8 cellular contexts compared by ENCODE assay signal in the genomic region with DNA sequence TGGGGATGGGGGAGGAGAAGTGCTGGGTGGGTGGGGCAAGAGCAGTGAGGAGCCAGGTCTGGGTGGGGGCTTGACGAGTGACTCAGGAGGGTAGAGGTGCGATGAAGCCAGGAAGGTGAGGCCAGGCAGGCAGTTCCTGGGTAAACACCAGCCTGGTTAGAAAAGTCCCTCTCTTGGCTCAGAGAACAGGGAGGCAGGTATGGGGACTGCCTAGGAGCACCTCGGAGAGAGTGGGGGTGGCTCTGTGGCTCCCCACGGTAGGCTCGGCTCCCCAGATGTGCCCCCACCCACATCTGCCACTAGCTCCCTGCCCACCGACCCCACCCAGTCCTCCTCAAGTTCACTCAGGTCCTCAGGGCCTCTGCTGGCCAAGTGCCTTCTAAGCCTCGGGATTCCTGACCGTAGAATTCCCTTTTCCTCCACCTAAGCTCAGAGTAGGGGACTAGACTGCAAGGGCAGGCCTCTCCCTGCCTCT. TPM values are rescaled to one million over a fixed set of nuclear protein-coding genes. Genes with fewer than 3 reads are reported as not detected.
A peak's percentile ranks its signal among the peaks of the same experiment; 100 is the strongest.
DNase-seq lines count a peak whose midpoint lies in the region; FAIRE-seq and TF ChIP-seq lines count a peak whose summit lies in the region.

No MANE protein-coding gene starts in this region.

- no peak for TF ChIP-seq RAD21 in SK-N-SH (IDR thresholded peaks at IDR 0.05; ENCODE audit: low read length)

- peak overlapping the region; percentile 58 to 71 for H3K4me3 ChIP-seq in SK-N-SH (ENCODE audit: low read depth in 2 of 2, low read length in 1 of 2)
- H3K4me3 ChIP-seq in foreskin fibroblast (ENCODE audit: low read depth in 1 of 2, low read length in 2 of 2): peak overlapping the region; percentile 88 to 89

- in situ Hi-C loops in G401 (cut with HindIII; ENCODE audit: low sequenced_read_pairs): no loop called here

- peak; percentile 43 for DNase-seq in EH (ENCODE audit: low read depth)
- no peak for DNase-seq in SK-N-SH
- no peak for DNase-seq in foreskin fibroblast
- DNase-seq in progenitor cell of endocrine pancreas (ENCODE audit: low spot score, unreplicated experiment): no peak
- no peak for DNase-seq in GM20000 (ENCODE audit: low spot score)
- no peak for DNase-seq in G401 (ENCODE audit: low spot score)
- no peak for DNase-seq in activated gamma-delta T cell treated with Interleukin-2 at 50 U/mL for 16 hours
- no peak for DNase-seq in H54 (ENCODE audit: insufficient read length, low spot score)

- peaks cover 60% of the 10 kb centered on the region for H3K4me1 Mint-ChIP-seq in progenitor cell of endocrine pancreas (ENCODE audit: low read depth)

- no peaks in the 10 kb centered on the region for H3K27me3 ChIP-seq in SK-N-SH (ENCODE audit: insufficient read depth)

- TF ChIP-seq CTCF in SK-N-SH (IDR thresholded peaks at IDR 0.05) (no peak), foreskin fibroblast (IDR thresholded peaks at IDR 0.05; ENCODE audit: low read depth, low read length) (no peak), progenitor cell of endocrine pancreas (IDR thresholded peaks at IDR 0.05; ENCODE audit: unreplicated experiment) (no peak), GM20000 (IDR thresholded peaks at IDR 0.05; ENCODE audit: extremely low read depth, missing control alignments) (no peak)

- POLR2A ChIA-PET in SK-N-SH (lab: Yijun Ruan, JAX): interaction anchor here (1.1 kb wide), 1 partner anchor 14 kb away, joined by 3 read pairs; no protein-coding TSS in a partner anchor

- H3K79me2 ChIP-seq in SK-N-SH (ENCODE audit: insufficient read depth): peaks cover 49% of the 10 kb centered on the region

- TF ChIP-seq POLR2A in H54 (IDR thresholded peaks at IDR 0.05; ENCODE audit: low read depth, low read length): no peak

- peak overlapping the region in 1 of 2 experiments; percentile 45; a peak in 1 of 4 replicates for H3K27ac ChIP-seq in SK-N-SH (ENCODE audit: low read depth in 2 of 2, low read length in 1 of 2)

- no peaks in the 10 kb centered on the region for H3K9me2 ChIP-seq in SK-N-SH

- no peak for TF ChIP-seq EP300 in SK-N-SH (IDR thresholded peaks at IDR 0.05; ENCODE audit: borderline replicate concordance in 1 of 2, low read depth in 1 of 2, low read length in 1 of 2)

- H3F3A ChIP-seq in SK-N-SH (replicated peaks; ENCODE audit: insufficient read depth): peaks cover 21% of the 10 kb centered on the region

- no peaks in the 10 kb centered on the region for H3K9me3 Mint-ChIP-seq in progenitor cell of endocrine pancreas (ENCODE audit: low read depth)

- CTCF ChIA-PET in SK-N-SH (lab: Yijun Ruan, JAX): interaction anchor here (0.7 to 1.0 kb wide), 3 partner anchors 29 to 154 kb away, joined by 3 read pairs; partner anchors contain the start of gene USP48

- H2AFZ ChIP-seq in SK-N-SH (ENCODE audit: low read depth): no peak overlapping the region

- H3K27me3 Mint-ChIP-seq in progenitor cell of endocrine pancreas: no peaks in the 10 kb centered on the region

- FAIRE-seq in H54 (lab: Jason Lieb, UNC): no peak

- peaks cover 5% of the 10 kb centered on the region for H3K36me3 Mint-ChIP-seq in progenitor cell of endocrine pancreas (ENCODE audit: insufficient read depth)

- H3K4me1 ChIP-seq in SK-N-SH (ENCODE audit: control insufficient read depth in 1 of 2, insufficient read depth in 2 of 2, low read depth in 1 of 2, low read length in 1 of 2): peaks cover 32 to 57% of the 10 kb centered on the region in 2 experiments; a peak in 3 of 4 replicates

- H3K9me3 ChIP-seq in SK-N-SH: no peaks in the 10 kb centered on the region

- 56% methylated on average over 6 of the region's 8 CpGs for WGBS in SK-N-SH (ENCODE audit: low lambda C conversion rate)

- no peaks in the 10 kb centered on the region for H3K36me3 ChIP-seq in SK-N-SH (replicated peaks in 1 of 2; ENCODE audit: control insufficient read depth in 1 of 2, insufficient read depth in 2 of 2, low read length in 1 of 2)

- no peaks in the 10 kb centered on the region for H4K20me1 ChIP-seq in SK-N-SH (ENCODE audit: insufficient read depth)

- H3K27ac Mint-ChIP-seq in progenitor cell of endocrine pancreas: peak overlapping the region; percentile 90

- peak overlapping the region; percentile 87 for H3K9ac ChIP-seq in SK-N-SH

- H3K4me2 ChIP-seq in SK-N-SH: peak overlapping the region; percentile 75

- H3K4me3 Mint-ChIP-seq in progenitor cell of endocrine pancreas (ENCODE audit: low read depth): peak overlapping the region; percentile 88

TF ChIP-seq in SK-N-SH, 30 proteins besides CTCF, POLR2A, EP300 and RAD21:
- TF ChIP-seq YY1 (IDR thresholded peaks at IDR 0.05; ENCODE audit: low read depth): no peak
- TF ChIP-seq USF1 (IDR thresholded peaks at IDR 0.05; ENCODE audit: borderline replicate concordance, low read depth): no peak
- TF ChIP-seq, protein P1, sequence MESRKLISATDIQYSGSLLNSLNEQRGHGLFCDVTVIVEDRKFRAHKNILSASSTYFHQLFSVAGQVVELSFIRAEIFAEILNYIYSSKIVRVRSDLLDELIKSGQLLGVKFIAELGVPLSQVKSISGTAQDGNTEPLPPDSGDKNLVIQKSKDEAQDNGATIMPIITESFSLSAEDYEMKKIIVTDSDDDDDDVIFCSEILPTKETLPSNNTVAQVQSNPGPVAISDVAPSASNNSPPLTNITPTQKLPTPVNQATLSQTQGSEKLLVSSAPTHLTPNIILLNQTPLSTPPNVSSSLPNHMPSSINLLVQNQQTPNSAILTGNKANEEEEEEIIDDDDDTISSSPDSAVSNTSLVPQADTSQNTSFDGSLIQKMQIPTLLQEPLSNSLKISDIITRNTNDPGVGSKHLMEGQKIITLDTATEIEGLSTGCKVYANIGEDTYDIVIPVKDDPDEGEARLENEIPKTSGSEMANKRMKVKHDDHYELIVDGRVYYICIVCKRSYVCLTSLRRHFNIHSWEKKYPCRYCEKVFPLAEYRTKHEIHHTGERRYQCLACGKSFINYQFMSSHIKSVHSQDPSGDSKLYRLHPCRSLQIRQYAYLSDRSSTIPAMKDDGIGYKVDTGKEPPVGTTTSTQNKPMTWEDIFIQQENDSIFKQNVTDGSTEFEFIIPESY (IDR thresholded peaks at IDR 0.05; ENCODE audit: borderline replicate concordance, low read depth): no peak

RNA-seq across cellular contexts. Expression of gene HSPG2, which starts 1.2 kb away (rescaled TPM):
- 10.7 and 28.9 TPM in 2 replicates for polyA plus RNA-seq in SK-N-SH (2012; rRNA removed)
- 10.2 and 22.9 TPM in 2 replicates for polyA plus RNA-seq in SK-N-SH (2012; cell fraction: cytosol; rRNA removed)
- polyA plus RNA-seq in SK-N-SH (2012; cell fraction: nucleus; rRNA removed): 112 and 128 TPM in 2 replicates
- 656 and 657 TPM in 2 replicates for total RNA-seq in progenitor cell of endocrine pancreas
- 11.9 and 14.4 TPM in 2 replicates for total RNA-seq in G401 (2014; rRNA removed; shearing (Covaris generic))

RNA-seq across cellular contexts. Expression of gene CELA3B, which starts 40.9 kb away (rescaled TPM):
- polyA plus RNA-seq in SK-N-SH (2012; rRNA removed): not detected in 2 replicates
- polyA plus RNA-seq in SK-N-SH (2012; cell fraction: cytosol; rRNA removed): not detected in 2 replicates
- polyA plus RNA-seq in SK-N-SH (2012; cell fraction: nucleus; rRNA removed): not detected in 2 replicates
- total RNA-seq in progenitor cell of endocrine pancreas: 0.58 TPM in 1 of 2 replicates, not detected in the other
- not detected in 2 replicates for total RNA-seq in G401 (2014; rRNA removed; shearing (Covaris generic))

Comparison
In these comparisons a context has a peak if more than half of its experiments do, and no peak if none do; other contexts are left out.
1. RNA of gene HSPG2, which starts 1.2 kb away (total RNA-seq): 656 to 657 TPM in progenitor cell of endocrine pancreas; 11.9 to 14.4 TPM in G401; every median in the first group is over 10 times any median in the second.